In genomic region chr6:2790588-2790987, GRCh38 we compare ENCODE assay signal across 8 cellular contexts. TPM values are rescaled to one million over a fixed set of nuclear protein-coding genes. Genes with fewer than 3 reads are reported as not detected.
DNase-seq lines count a peak whose midpoint lies in the region; FAIRE-seq and TF ChIP-seq lines count a peak whose summit lies in the region.

No MANE protein-coding gene starts in this region.

- TF ChIP-seq CTCF in CD14-positive monocyte (IDR thresholded peaks at IDR 0.05) (no peak), fibroblast of the aortic adventitia (IDR thresholded peaks at IDR 0.05; ENCODE audit: insufficient read depth, low read length) (peak; percentile 31), osteoblast (IDR thresholded peaks at IDR 0.05; ENCODE audit: extremely low read depth, low read depth, low read length) (no peak)

- peaks cover 31% of the 10 kb centered on the region for H3K4me1 ChIP-seq in osteoblast (ENCODE audit: insufficient read depth, low read length)
- peaks cover 23% of the 10 kb centered on the region for H3K4me1 ChIP-seq in CD8-positive, alpha-beta memory T cell (ENCODE audit: insufficient read depth, low read length)

- H3K36me3 Mint-ChIP-seq in CD14-positive monocyte, result peaks cover 25 to 37% of the 10 kb centered on the region in 2 donors
- peaks cover 4 to 23% (median 8%) of the 10 kb centered on the region in 3 donors for H3K36me3 Mint-ChIP-seq in CD8-positive, alpha-beta memory T cell

- peaks cover 5% of the 10 kb centered on the region for H3K36me3 ChIP-seq in osteoblast (ENCODE audit: insufficient read depth, low read length)
- H3K36me3 ChIP-seq in CD8-positive, alpha-beta memory T cell (ENCODE audit: insufficient read depth, low read length), result no peaks in the 10 kb centered on the region

- intact Hi-C loops in CD14-positive monocyte (cut with micrococcal nuclease), result loop anchor here (2.0 to 5.0 kb wide), 4 partner anchors 47 to 198 kb away; no protein-coding TSS in a partner anchor

- peaks cover 0 to 4% (median 1%) of the 10 kb centered on the region in 3 donors for H3K27me3 Mint-ChIP-seq in CD14-positive monocyte (ENCODE audit: low read depth in 3 of 3)
- H3K27me3 Mint-ChIP-seq in CD8-positive, alpha-beta memory T cell, result no peaks in the 10 kb centered on the region

- no peaks in the 10 kb centered on the region for H3K27me3 ChIP-seq in osteoblast (ENCODE audit: insufficient read depth, low read length)
- H3K27me3 ChIP-seq in CD8-positive, alpha-beta memory T cell (ENCODE audit: insufficient read depth, low read length, poor library complexity, severe bottlenecking), result no peaks in the 10 kb centered on the region

- peaks cover 18% of the 10 kb centered on the region for H3K79me2 ChIP-seq in osteoblast (ENCODE audit: insufficient read depth, low read length)

- no peak for TF ChIP-seq POLR2A in H54 (IDR thresholded peaks at IDR 0.05; ENCODE audit: low read depth, low read length)

- peak overlapping the region; percentile 52 for H3K4me2 ChIP-seq in osteoblast (ENCODE audit: insufficient read depth, low read length)

- no peaks in the 10 kb centered on the region for H3K9me3 ChIP-seq in osteoblast (ENCODE audit: low read depth, low read length)
- no peaks in the 10 kb centered on the region for H3K9me3 ChIP-seq in CD8-positive, alpha-beta memory T cell (ENCODE audit: low read length)

- no peak for DNase-seq in CD14-positive monocyte (ENCODE audit: low spot score)
- peak; percentile 58 for DNase-seq in SK-MEL-5 (ENCODE audit: low read depth, low spot score)
- peak; percentile 66 for DNase-seq in fibroblast of the aortic adventitia (ENCODE audit: low read depth)
- DNase-seq in osteoblast (ENCODE audit: insufficient read length, low spot score, missing footprints), result peak; percentile 97
- no peak for DNase-seq in H54 (ENCODE audit: insufficient read length, low spot score)
- DNase-seq in CD8-positive, alpha-beta memory T cell, result no peak
- DNase-seq in SIG-M5 (lab: John Stamatoyannopoulos, UW), result no peak
- DNase-seq in NCI-H2196 treated with DMSO at 0.1 percent for 48 hours (lab: John Stamatoyannopoulos, UW; ENCODE audit: unreplicated experiment), result no peak

- peak overlapping the region in 6 of 7 donors; percentile 16 to 84 (median 55) for H3K27ac Mint-ChIP-seq in CD14-positive monocyte
- H3K27ac Mint-ChIP-seq in CD8-positive, alpha-beta memory T cell, result peak overlapping the region in 4 of 8 donors; percentile 38 to 66 (median 62)

- H3K4me1 Mint-ChIP-seq in CD14-positive monocyte, result peaks cover 43% of the 10 kb centered on the region
- H3K4me1 Mint-ChIP-seq in CD8-positive, alpha-beta memory T cell, result peaks cover 30 to 38% (median 35%) of the 10 kb centered on the region in 3 donors

- in situ Hi-C loops in SK-MEL-5 (cut with HindIII; ENCODE audit: low pct_unique_long_range_greater_than_20kb, low sequenced_read_pairs), result no loop called here

- CTCF ChIA-PET in CD8-positive, alpha-beta memory T cell (lab: Charles Lee), result interaction anchor here (1.0 to 3.9 kb wide), 10 partner anchors 9 to 143 kb away, joined by 3 to 28 read pairs (median 5); partner anchors contain the start of gene WRNIP1

- peaks cover 0 to 5% (median 0%) of the 10 kb centered on the region in 7 donors for H3K9me3 Mint-ChIP-seq in CD14-positive monocyte
- no peaks in the 10 kb centered on the region for H3K9me3 Mint-ChIP-seq in CD8-positive, alpha-beta memory T cell

- H4K20me1 ChIP-seq in osteoblast (ENCODE audit: insufficient read depth, low read length), result no peaks in the 10 kb centered on the region

- H3K4me3 ChIP-seq in fibroblast of the aortic adventitia (ENCODE audit: low read depth, low read length) (no peak overlapping the region), osteoblast (ENCODE audit: insufficient read depth, low read length) (peak overlapping the region; percentile 40)
- no peak overlapping the region for H3K4me3 ChIP-seq in CD8-positive, alpha-beta memory T cell (ENCODE audit: low read length)

- H3K4me3 Mint-ChIP-seq in CD14-positive monocyte, result no peak overlapping the region
- H3K4me3 Mint-ChIP-seq in CD8-positive, alpha-beta memory T cell, result no peak overlapping the region

- peak overlapping the region; percentile 45 for H2AFZ ChIP-seq in osteoblast (ENCODE audit: low read length)

- peak overlapping the region; percentile 91 for H3K27ac ChIP-seq in osteoblast (ENCODE audit: low read depth, low read length)
- H3K27ac ChIP-seq in CD8-positive, alpha-beta memory T cell (ENCODE audit: low read depth, low read length), result no peak overlapping the region

- FAIRE-seq in H54 (lab: Jason Lieb, UNC), result no peak

- POLR2A ChIA-PET in CD8-positive, alpha-beta memory T cell (lab: Charles Lee), result interaction anchor here (0.5 to 1.5 kb wide), 4 partner anchors 10 to 164 kb away, joined by 3 to 5 read pairs (median 4); partner anchors contain the start of genes SERPINB1 and WRNIP1

RNA-seq across cellular contexts. Expression of gene WRNIP1, which starts 25.4 kb away (rescaled TPM):
- 10 to 100 TPM; 17.5 to 17.8 TPM for polyA plus RNA-seq in CD14-positive monocyte
- 88.1 and 96.8 TPM in 2 replicates for total RNA-seq in SK-MEL-5 (2014; rRNA removed; shearing (Covaris generic))
- 82.1 and 88.4 TPM in 2 replicates for polyA plus RNA-seq in SK-MEL-5 (2015; cell fraction: cytosol; rRNA removed)
- polyA plus RNA-seq in SK-MEL-5 (2015; cell fraction: nucleus; rRNA removed), result 53.5 and 68.0 TPM in 2 replicates
- total RNA-seq in fibroblast of the aortic adventitia (ENCODE audit: low replicate concordance) (25.8 and 29.4 TPM in 2 replicates), osteoblast (25.3 and 26.5 TPM in 2 replicates)
- 10 to 100 TPM; 58.5 to 58.7 TPM for total RNA-seq in CD8-positive, alpha-beta memory T cell
- 55.8 TPM for polyA plus RNA-seq in CD8-positive, alpha-beta memory T cell

RNA-seq across cellular contexts. Expression of gene MYLK4, which starts 39.9 kb away (rescaled TPM):
- polyA plus RNA-seq in CD14-positive monocyte, result under 1 TPM; 0.04 to 0.08 TPM
- total RNA-seq in SK-MEL-5 (2014; rRNA removed; shearing (Covaris generic)), result 0.24 and 0.34 TPM in 2 replicates
- 0.11 and 0.51 TPM in 2 replicates for polyA plus RNA-seq in SK-MEL-5 (2015; cell fraction: cytosol; rRNA removed)
- polyA plus RNA-seq in SK-MEL-5 (2015; cell fraction: nucleus; rRNA removed), result 2.4 and 2.6 TPM in 2 replicates
- total RNA-seq in fibroblast of the aortic adventitia (ENCODE audit: low replicate concordance), result 0.72 and 0.98 TPM in 2 replicates
- total RNA-seq in osteoblast, result 0.36 and 0.88 TPM in 2 replicates
- under 1 TPM; 0.22 to 0.24 TPM for total RNA-seq in CD8-positive, alpha-beta memory T cell
- 0.24 TPM for polyA plus RNA-seq in CD8-positive, alpha-beta memory T cell

RNA-seq across cellular contexts. Expression of gene SERPINB1, which starts 51.1 kb away (rescaled TPM):
- 100 to 1,000 TPM; 306 to 307 TPM for polyA plus RNA-seq in CD14-positive monocyte
- 3.7 and 4.4 TPM in 2 replicates for total RNA-seq in SK-MEL-5 (2014; rRNA removed; shearing (Covaris generic))
- polyA plus RNA-seq in SK-MEL-5 (2015; cell fraction: cytosol; rRNA removed), result 5.8 and 7.5 TPM in 2 replicates
- 1.3 and 3.2 TPM in 2 replicates for polyA plus RNA-seq in SK-MEL-5 (2015; cell fraction: nucleus; rRNA removed)
- total RNA-seq in fibroblast of the aortic adventitia (ENCODE audit: low replicate concordance), result 8.6 and 22.1 TPM in 2 replicates
- 32.6 and 53.0 TPM in 2 replicates for total RNA-seq in osteoblast
- total RNA-seq in CD8-positive, alpha-beta memory T cell, result 10 to 100 TPM; 40.4 to 42.4 TPM
- 103 TPM for polyA plus RNA-seq in CD8-positive, alpha-beta memory T cell

Comparison
In these comparisons a context has a peak if more than half of its experiments do, and no peak if none do; other contexts are left out.
1. DNase-seq: peak in SK-MEL-5 (single experiment), fibroblast of the aortic adventitia (single experiment) and osteoblast (single experiment); none in CD14-positive monocyte (single experiment), H54 (single experiment), CD8-positive, alpha-beta memory T cell (0 of 5), SIG-M5 (single experiment) and NCI-H2196 treated with DMSO at 0.1 percent for 48 hours (single experiment).